Comparison of ENCODE assay signal across 9 cellular contexts in genomic region chr20:51752343-51752951, GRCh38. TPM values are rescaled to one million over a fixed set of nuclear protein-coding genes. Genes with fewer than 3 reads are reported as not detected.
DNase-seq lines count a peak whose midpoint lies in the region; ATAC-seq and TF ChIP-seq lines count a peak whose summit lies in the region.
"Had no signal": no experiment of that assay in that cellular context is flagged by ENCODE, and none has a peak within 500 bp of the region (broad histone marks: within the 10 kb centered on the region; RNA-seq: fewer than 3 reads in every experiment).

No MANE protein-coding gene starts in this region.

- no peaks in the 10 kb centered on the region for H3K27me3 ChIP-seq in Peyer's patch

- H3K4me1 ChIP-seq in Peyer's patch, result peaks cover 0 to 33% (median 2%) of the 10 kb centered on the region in 4 donors

- no peaks in the 10 kb centered on the region for H3K9me3 Mint-ChIP-seq in nephron progenitor cell
- H3K9me3 Mint-ChIP-seq in activated naive CD8-positive, alpha-beta T cell treated with anti-CD3 and anti-CD28 coated beads for 36 hours, result no peaks in the 10 kb centered on the region

- peaks cover 43% of the 10 kb centered on the region for H3K4me1 Mint-ChIP-seq in nephron progenitor cell
- peaks cover 2% of the 10 kb centered on the region for H3K4me1 Mint-ChIP-seq in activated naive CD8-positive, alpha-beta T cell treated with anti-CD3 and anti-CD28 coated beads for 36 hours

- ATAC-seq in GM19324 (IDR thresholded peaks at IDR 0.05; ENCODE audit: low FRiP score, unreplicated experiment), result no peak
- ATAC-seq in HG03039 (IDR thresholded peaks at IDR 0.05; ENCODE audit: unreplicated experiment), result no peak

- H3K4me3 Mint-ChIP-seq in nephron progenitor cell, result no peak overlapping the region
- H3K4me3 Mint-ChIP-seq in activated naive CD8-positive, alpha-beta T cell treated with anti-CD3 and anti-CD28 coated beads for 36 hours, result no peak overlapping the region

- TF ChIP-seq CTCF in AG09309 (IDR thresholded peaks at IDR 0.05; ENCODE audit: control insufficient read depth, insufficient read depth, low read depth, low read length, missing control alignments), result no peak
- no peak for TF ChIP-seq CTCF in Peyer's patch (IDR thresholded peaks at IDR 0.05)
- no peak for TF ChIP-seq CTCF in nephron progenitor cell (IDR thresholded peaks at IDR 0.05)

- H3K4me3 ChIP-seq in AG09309 (ENCODE audit: control insufficient read depth, low read depth, low read length) (peak overlapping the region; percentile 10), Peyer's patch (no peak overlapping the region)

- DNase-seq in AG09309 (ENCODE audit: low read depth) (peak; percentile 86), Peyer's patch (no peak), epithelial cell of prostate (ENCODE audit: low read depth, low spot score) (peak; percentile 37), nephron progenitor cell (no peak), NK-92 (lab: John Stamatoyannopoulos, UW; ENCODE audit: unreplicated experiment) (no peak)
- no peak for DNase-seq in activated naive CD8-positive, alpha-beta T cell treated with anti-CD3 and anti-CD28 coated beads for 36 hours
- DNase-seq: DMS 273 treated with DMSO at 0.1 percent for 48 hours had no signal

- no peaks in the 10 kb centered on the region for H3K36me3 ChIP-seq in Peyer's patch

- H3K27ac Mint-ChIP-seq in nephron progenitor cell, result peak overlapping the region; percentile 94
- no peak overlapping the region for H3K27ac Mint-ChIP-seq in activated naive CD8-positive, alpha-beta T cell treated with anti-CD3 and anti-CD28 coated beads for 36 hours

- H3K36me3 Mint-ChIP-seq in nephron progenitor cell (ENCODE audit: low read depth), result peaks cover 19% of the 10 kb centered on the region
- no peaks in the 10 kb centered on the region for H3K36me3 Mint-ChIP-seq in activated naive CD8-positive, alpha-beta T cell treated with anti-CD3 and anti-CD28 coated beads for 36 hours

- H3K27me3 Mint-ChIP-seq in nephron progenitor cell (ENCODE audit: low read depth, poor library complexity), result no peaks in the 10 kb centered on the region
- H3K27me3 Mint-ChIP-seq in activated naive CD8-positive, alpha-beta T cell treated with anti-CD3 and anti-CD28 coated beads for 36 hours, result no peaks in the 10 kb centered on the region

- TF ChIP-seq POLR2A in Peyer's patch (IDR thresholded peaks at IDR 0.05), result no peak

- H3K27ac ChIP-seq in Peyer's patch, result peak overlapping the region in 3 of 4 donors; percentile 1 to 72 (median 70)
- peak overlapping the region; percentile 86 for H3K27ac ChIP-seq in epithelial cell of prostate

- no peaks in the 10 kb centered on the region for H3K9me3 ChIP-seq in Peyer's patch

RNA-seq across cellular contexts. Expression of gene ATP9A, which starts 15.7 kb away (rescaled TPM):
- 10 to 100 TPM; 27.2 to 73.1 (median 48.7) TPM for total RNA-seq in Peyer's patch
- under 1 TPM; 0.18 to 0.21 TPM for total RNA-seq in activated naive CD8-positive, alpha-beta T cell treated with anti-CD3 and anti-CD28 coated beads for 36 hours

RNA-seq across cellular contexts. Expression of gene SALL4, which starts 49.9 kb away (rescaled TPM):
- total RNA-seq in Peyer's patch, result 10 to 100 TPM in 1 of 4 donors, 1 to 10 TPM in 1, not detected in 2; 1.7 to 13.2 TPM
- total RNA-seq in activated naive CD8-positive, alpha-beta T cell treated with anti-CD3 and anti-CD28 coated beads for 36 hours, result under 1 TPM; 0.43 to 0.66 TPM

Comparison
In these comparisons a context has a peak if more than half of its experiments do, and no peak if none do; other contexts are left out.
1. DNase-seq: peak in AG09309 (single experiment) and epithelial cell of prostate (single experiment); none in Peyer's patch (0 of 3), nephron progenitor cell (single experiment), activated naive CD8-positive, alpha-beta T cell treated with anti-CD3 and anti-CD28 coated beads for 36 hours (single experiment) and NK-92 (single experiment).
2. RNA of gene ATP9A, which starts 15.7 kb away (total RNA-seq): 27.2 to 73.1 TPM in Peyer's patch; 0.18 to 0.21 TPM in activated naive CD8-positive, alpha-beta T cell treated with anti-CD3 and anti-CD28 coated beads for 36 hours; every median in the first group is over 10 times any median in the second.